16 cellular contexts compared by ENCODE assay signal in the genomic region with DNA sequence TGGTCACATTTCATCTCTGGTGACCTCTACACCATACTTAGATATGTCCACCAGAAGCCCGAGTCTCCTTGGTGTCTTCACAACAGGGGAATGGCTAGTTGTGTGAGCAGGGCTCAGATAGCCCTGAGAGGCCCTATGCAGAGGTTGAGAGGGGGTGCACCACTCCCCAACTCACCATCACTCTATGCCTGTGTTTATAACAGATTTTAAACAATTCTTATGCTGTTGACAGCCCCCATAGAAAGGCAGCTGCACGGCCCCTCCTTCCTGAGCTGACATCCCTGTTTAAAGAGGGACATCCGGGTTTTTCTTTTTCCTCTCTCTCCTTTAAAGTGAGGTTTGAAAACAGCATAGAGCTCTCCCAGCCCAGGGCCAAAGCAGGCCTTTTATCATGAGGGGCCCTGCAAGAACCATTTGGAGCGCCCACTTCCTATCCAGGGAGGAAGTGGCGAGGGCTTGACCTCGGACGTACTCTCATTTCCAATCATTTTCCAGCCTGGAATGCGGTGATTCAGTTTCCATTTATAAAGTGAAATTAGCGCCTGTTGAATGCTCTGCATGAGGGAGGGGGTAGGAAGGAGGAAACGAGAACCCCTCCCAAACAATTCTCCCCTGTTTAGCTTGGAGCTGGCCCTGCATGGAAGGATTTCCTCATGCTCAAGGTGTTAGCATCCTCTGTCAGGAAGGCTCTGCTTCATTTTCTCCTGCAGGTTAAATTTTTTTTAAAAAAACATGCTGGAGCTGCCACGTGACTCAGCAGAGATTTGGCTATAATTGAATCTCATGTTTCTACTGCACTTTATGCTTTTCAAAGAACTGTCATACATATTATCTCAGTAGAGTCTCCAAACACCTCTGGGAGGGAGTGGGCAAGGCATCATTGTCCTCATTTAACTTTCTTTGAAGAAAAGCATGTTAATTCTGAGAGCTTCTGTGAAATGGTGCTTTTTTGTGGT.
"Had no signal": no experiment of that assay in that cellular context is flagged by ENCODE, and none has a peak within 500 bp of the region (broad histone marks: within the 10 kb centered on the region; RNA-seq: fewer than 3 reads in every experiment).

No MANE protein-coding gene starts in this region.

- H3K27ac ChIP-seq: transverse colon had no signal

- H3K27me3 ChIP-seq: adrenal gland, esophagus muscularis mucosa, transverse colon had no signal

- H3K9me3 ChIP-seq: adrenal gland, esophagus muscularis mucosa, mucosa of descending colon, transverse colon had no signal

- DNase-seq: activated B cell treated with CpG ODN at 0.5 μM for 24 hours; activated CD4-positive, alpha-beta T cell treated with anti-CD3 and anti-CD28 coated beads, Interleukin-2, amount 50 U/mL, for 1 hour; activated naive CD4-positive, alpha-beta T cell treated with anti-CD3 and anti-CD28 coated beads, Interleukin-2, amount 50 U/mL, for 16 hours; cortex of kidney; endodermal cell; foreskin fibroblast; islet precursor cell; mucosa of descending colon; naive thymus-derived CD8-positive, alpha-beta T cell; T-helper 17 cell; transverse colon had no signal

- H3K36me3 ChIP-seq: adrenal gland, esophagus muscularis mucosa, transverse colon had no signal

- H3K4me3 ChIP-seq: adrenal gland, esophagus muscularis mucosa, lung, mucosa of descending colon, skin epidermis, transverse colon had no signal

- ATAC-seq: mucosa of descending colon; naive thymus-derived CD8-positive, alpha-beta T cell; stimulated activated effector memory CD8-positive, alpha-beta T cell treated with anti-CD3 and anti-CD28 coated beads, Interleukin-12 subunit alpha, Interleukin-12 subunit beta, amount 100 ng/mL, for 72 hours; T-helper 17 cell had no signal

- H3K4me1 ChIP-seq: adrenal gland, transverse colon had no signal
